Comparison of ENCODE assay signal across 19 cellular contexts in genomic region chr2:239874636-239875356, GRCh38.
"Had no signal": no experiment of that assay in that cellular context is flagged by ENCODE, and none has a peak within 500 bp of the region (broad histone marks: within the 10 kb centered on the region; RNA-seq: fewer than 3 reads in every experiment).

No MANE protein-coding gene starts in this region.

- H3K27me3 ChIP-seq: gastroesophageal sphincter, suprapubic skin had no signal

- H3K36me3 Mint-ChIP-seq: activated naive CD8-positive, alpha-beta T cell treated with anti-CD3 and anti-CD28 coated beads, Interleukin-2, amount 10 ng/mL, durations not matched to agents 7 days and 5 days; naive thymus-derived CD8-positive, alpha-beta T cell had no signal

- H3K27ac Mint-ChIP-seq: activated naive CD8-positive, alpha-beta T cell treated with anti-CD3 and anti-CD28 coated beads, Interleukin-2, amount 10 ng/mL, durations not matched to agents 7 days and 5 days; naive thymus-derived CD8-positive, alpha-beta T cell; T-helper 2 cell treated with Interferon-gamma antibody and Interleukin-4, amounts not matched to agents 5 μg/mL and 100 μg/mL, for 36 hours had no signal

- ATAC-seq: gastroesophageal sphincter; left ventricle myocardium superior; naive thymus-derived CD8-positive, alpha-beta T cell had no signal

- H3K36me3 ChIP-seq: gastroesophageal sphincter, suprapubic skin had no signal

- H3K4me3 ChIP-seq: gastroesophageal sphincter, skin epidermis, suprapubic skin had no signal

- H3K27ac ChIP-seq: gastroesophageal sphincter, skin epidermis, suprapubic skin had no signal

- DNase-seq: activated CD4-positive, alpha-beta T cell treated with anti-CD3 and anti-CD28 coated beads, Interleukin-2, amount 50 U/mL, for 1 hour; activated CD4-positive, CD25-positive, alpha-beta regulatory T cell; activated naive CD8-positive, alpha-beta T cell treated with anti-CD3 and anti-CD28 coated beads, Interleukin-2, amount 10 ng/mL, durations not matched to agents 7 days and 5 days; activated T-cell treated with anti-CD3 and anti-CD28 coated beads, Interleukin-2, amount 50 U/mL, for 48 hours; anterior cingulate cortex; cerebellar nuclear complex; dermis blood vessel endothelial cell; hippocampal formation; kidney; left ventricle myocardium superior; mesenchymal stem cell; stimulated activated CD4-positive, alpha-beta T cell treated with anti-CD3 and anti-CD28 coated beads, Interleukin-4, amount 100 ng/mL, for 24 hours; stimulated activated naive CD4-positive, alpha-beta T cell; trophoblast cell had no signal

- H3K4me1 Mint-ChIP-seq: activated naive CD8-positive, alpha-beta T cell treated with anti-CD3 and anti-CD28 coated beads, Interleukin-2, amount 10 ng/mL, durations not matched to agents 7 days and 5 days had no signal

- H3K9me3 ChIP-seq: gastroesophageal sphincter, suprapubic skin had no signal

- H3K4me3 Mint-ChIP-seq: activated naive CD8-positive, alpha-beta T cell treated with anti-CD3 and anti-CD28 coated beads, Interleukin-2, amount 10 ng/mL, durations not matched to agents 7 days and 5 days; naive thymus-derived CD8-positive, alpha-beta T cell; T-helper 2 cell treated with Interferon-gamma antibody and Interleukin-4, amounts not matched to agents 5 μg/mL and 100 μg/mL, for 36 hours had no signal

- H3K4me1 ChIP-seq: suprapubic skin had no signal

- H3K9me3 Mint-ChIP-seq: activated naive CD8-positive, alpha-beta T cell treated with anti-CD3 and anti-CD28 coated beads, Interleukin-2, amount 10 ng/mL, durations not matched to agents 7 days and 5 days; naive thymus-derived CD8-positive, alpha-beta T cell; T-helper 2 cell treated with Interferon-gamma antibody and Interleukin-4, amounts not matched to agents 5 μg/mL and 100 μg/mL, for 36 hours had no signal
